ENCODE assay signal across 12 cellular contexts in genomic region chr11:73972620-73973449, GRCh38. TPM values are rescaled to one million over a fixed set of nuclear protein-coding genes. Genes with fewer than 3 reads are reported as not detected.
DNase-seq lines count a peak whose midpoint lies in the region; ATAC-seq, FAIRE-seq and TF ChIP-seq lines count a peak whose summit lies in the region.
"Had no signal": no experiment of that assay in that cellular context is flagged by ENCODE, and none has a peak within 500 bp of the region (broad histone marks: within the 10 kb centered on the region; RNA-seq: fewer than 3 reads in every experiment).

No MANE protein-coding gene starts in this region.

- H3K4me1 ChIP-seq in CD4-positive, alpha-beta memory T cell (ENCODE audit: insufficient read depth, low read length) = peaks cover 100% of the 10 kb centered on the region
- peaks cover 7% of the 10 kb centered on the region; the same call in 1 of the 2 replicates for H3K4me1 ChIP-seq in SJCRH30
- H3K4me1 ChIP-seq: pancreas, testis had no signal

- peaks cover 75 to 100% (median 88%) of the 10 kb centered on the region in 4 donors for H3K4me1 Mint-ChIP-seq in CD4-positive, alpha-beta memory T cell
- peaks cover 90% of the 10 kb centered on the region for H3K4me1 Mint-ChIP-seq in activated CD4-positive, alpha-beta memory T cell treated with anti-CD3 and anti-CD28 coated beads, Interleukin-2, amount 10 ng/mL, durations not matched to agents 7 days and 5 days
- H3K4me1 Mint-ChIP-seq in naive B cell (peaks cover 85 to 100% (median 95%) of the 10 kb centered on the region in 3 donors), Calu3 (ENCODE audit: low read depth, unreplicated experiment) (no peaks in the 10 kb centered on the region)

- H3K27me3 Mint-ChIP-seq in CD4-positive, alpha-beta memory T cell = no peaks in the 10 kb centered on the region
- no peaks in the 10 kb centered on the region for H3K27me3 Mint-ChIP-seq in activated CD4-positive, alpha-beta memory T cell treated with anti-CD3 and anti-CD28 coated beads, Interleukin-2, amount 10 ng/mL, durations not matched to agents 7 days and 5 days
- H3K27me3 Mint-ChIP-seq in naive B cell (no peaks in the 10 kb centered on the region), Calu3 (ENCODE audit: unreplicated experiment) (no peaks in the 10 kb centered on the region)

- H3K4me3 Mint-ChIP-seq in CD4-positive, alpha-beta memory T cell = peak overlapping the region in 5 of 8 donors; percentile 26 to 92 (median 77)
- H3K4me3 Mint-ChIP-seq in activated CD4-positive, alpha-beta memory T cell treated with anti-CD3 and anti-CD28 coated beads, Interleukin-2, amount 10 ng/mL, durations not matched to agents 7 days and 5 days = no peak overlapping the region
- peak overlapping the region; percentile 2 to 80 (median 56) for H3K4me3 Mint-ChIP-seq in naive B cell
- H3K4me3 Mint-ChIP-seq in Calu3 (ENCODE audit: low read depth, unreplicated experiment) = no peak overlapping the region

- H3K27ac Mint-ChIP-seq in CD4-positive, alpha-beta memory T cell = peak overlapping the region; percentile 93 to 100 (median 96)
- H3K27ac Mint-ChIP-seq in activated CD4-positive, alpha-beta memory T cell treated with anti-CD3 and anti-CD28 coated beads, Interleukin-2, amount 10 ng/mL, durations not matched to agents 7 days and 5 days = peak overlapping the region; percentile 97
- peak overlapping the region; percentile 81 to 99 (median 96) for H3K27ac Mint-ChIP-seq in naive B cell
- no peak overlapping the region for H3K27ac Mint-ChIP-seq in Calu3 (ENCODE audit: unreplicated experiment)

- CTCF ChIA-PET in CD4-positive, alpha-beta memory T cell (lab: Charles Lee; ENCODE audit: partially characterized antibody) = interaction anchor here (0.6 to 2.9 kb wide), 9 partner anchors 8 to 1747 kb away, joined by 3 to 11 read pairs (median 3); no protein-coding TSS in a partner anchor
- CTCF ChIA-PET in activated CD4-positive, alpha-beta memory T cell treated with anti-CD3 and anti-CD28 coated beads, Interleukin-2, amount 10 ng/mL, durations not matched to agents 7 days and 5 days (lab: Charles Lee) = interaction anchor here (1.7 to 4.4 kb wide), 3 partner anchors 9 to 32 kb away, joined by 3 to 12 read pairs (median 5); partner anchors contain the start of gene UCP2
- CTCF ChIA-PET in Calu3 (lab: Charles Lee) = interaction anchor here (0.7 kb wide), 1 partner anchor 117 kb away, joined by 3 read pairs; no protein-coding TSS in a partner anchor

- peak; percentile 42; the same call in 1 of the 2 replicates for TF ChIP-seq POLR2A in GM12891 (IDR thresholded peaks at IDR 0.05; ENCODE audit: low read depth, low read length)

- intact Hi-C loops in CD4-positive, alpha-beta memory T cell (cut with micrococcal nuclease) = no loop called here
- intact Hi-C loops in Calu3 (cut with micrococcal nuclease; ENCODE audit: unreplicated experiment) = no loop called here

- no TSS peak for BruUV-seq in Calu3 (replicated peaks; lab: Mats Ljungman, UMichigan)

- H3K36me3 ChIP-seq in CD4-positive, alpha-beta memory T cell (ENCODE audit: insufficient read depth, low read length) = peaks cover 37% of the 10 kb centered on the region
- peaks cover 27% of the 10 kb centered on the region for H3K36me3 ChIP-seq in SJCRH30
- H3K36me3 ChIP-seq: pancreas had no signal

- H3K4me3 ChIP-seq in CD4-positive, alpha-beta memory T cell (ENCODE audit: low read length in 2 of 2) = no peak overlapping the region
- no peak overlapping the region for H3K4me3 ChIP-seq in SJCRH30
- H3K4me3 ChIP-seq: pancreas, testis had no signal

- peak; percentile 2 to 5 for ATAC-seq in naive B cell (ENCODE audit: low read depth in 2 of 2)
- ATAC-seq in HG02678 (IDR thresholded peaks at IDR 0.05; ENCODE audit: unreplicated experiment) = no peak

- H3K27ac ChIP-seq in CD4-positive, alpha-beta memory T cell (ENCODE audit: low read depth, low read length) = peak overlapping the region; percentile 52
- H3K27ac ChIP-seq in SJCRH30 = no peak overlapping the region
- H3K27ac ChIP-seq: pancreas, testis had no signal

- no peaks in the 10 kb centered on the region for H3K9me3 ChIP-seq in CD4-positive, alpha-beta memory T cell (ENCODE audit: control insufficient read depth in 1 of 2, low read length in 2 of 2)
- H3K9me3 ChIP-seq in SJCRH30 (replicated peaks) = no peaks in the 10 kb centered on the region
- H3K9me3 ChIP-seq: pancreas, SK-N-SH, testis had no signal

- FAIRE-seq in GM12891 (lab: Jason Lieb, UNC) = no peak
- FAIRE-seq: pancreas had no signal

- DNase-seq in CD4-positive, alpha-beta memory T cell = no peak
- DNase-seq in GM12891 (ENCODE audit: insufficient read length, low spot score) = no peak
- DNase-seq in activated CD4-positive, alpha-beta memory T cell treated with anti-CD3 and anti-CD28 coated beads, Interleukin-2, amount 10 ng/mL, durations not matched to agents 7 days and 5 days = no peak
- no peak for DNase-seq in naive B cell
- no peak for DNase-seq in Calu3
- no peak for DNase-seq in SJCRH30
- DNase-seq: SK-N-SH, testis had no signal

- H3K9me3 Mint-ChIP-seq in CD4-positive, alpha-beta memory T cell = no peaks in the 10 kb centered on the region
- H3K9me3 Mint-ChIP-seq in activated CD4-positive, alpha-beta memory T cell treated with anti-CD3 and anti-CD28 coated beads, Interleukin-2, amount 10 ng/mL, durations not matched to agents 7 days and 5 days = no peaks in the 10 kb centered on the region
- peaks cover 0 to 5% (median 0%) of the 10 kb centered on the region in 7 donors for H3K9me3 Mint-ChIP-seq in naive B cell
- H3K9me3 Mint-ChIP-seq in Calu3 (ENCODE audit: low read depth, unreplicated experiment) = no peaks in the 10 kb centered on the region

- no peak for TF ChIP-seq CTCF in Calu3 (IDR thresholded peaks at IDR 0.05; ENCODE audit: unreplicated experiment)

- POLR2A ChIA-PET in CD4-positive, alpha-beta memory T cell (lab: Charles Lee; ENCODE audit: partially characterized antibody) = interaction anchor here (0.9 to 38.4 kb wide), 15 partner anchors 8 to 213 kb away, joined by 3 to 2221 read pairs (median 3); partner anchors contain the start of genes C2CD3, PPME1, RAB6A and UCP2
- POLR2A ChIA-PET in activated CD4-positive, alpha-beta memory T cell treated with anti-CD3 and anti-CD28 coated beads, Interleukin-2, amount 10 ng/mL, durations not matched to agents 7 days and 5 days (lab: Charles Lee) = interaction anchor here (0.7 to 12.4 kb wide), 9 partner anchors 8 to 198 kb away, joined by 3 to 264 read pairs (median 13); partner anchors contain the start of genes C2CD3, PPME1 and UCP2

- peaks cover 40 to 45% of the 10 kb centered on the region in 2 donors for H3K36me3 Mint-ChIP-seq in CD4-positive, alpha-beta memory T cell
- peaks cover 58% of the 10 kb centered on the region for H3K36me3 Mint-ChIP-seq in activated CD4-positive, alpha-beta memory T cell treated with anti-CD3 and anti-CD28 coated beads, Interleukin-2, amount 10 ng/mL, durations not matched to agents 7 days and 5 days (ENCODE audit: low read depth)
- peaks cover 27 to 31% of the 10 kb centered on the region in 2 donors for H3K36me3 Mint-ChIP-seq in naive B cell
- peaks cover 5% of the 10 kb centered on the region for H3K36me3 Mint-ChIP-seq in Calu3 (ENCODE audit: insufficient read depth, unreplicated experiment)

- H3K27me3 ChIP-seq in CD4-positive, alpha-beta memory T cell (ENCODE audit: insufficient read depth, low read length) = no peaks in the 10 kb centered on the region
- no peaks in the 10 kb centered on the region for H3K27me3 ChIP-seq in SJCRH30
- H3K27me3 ChIP-seq: pancreas, testis had no signal

TF ChIP-seq in GM12891, 5 proteins besides CTCF, POLR2A, EP300 and RAD21:
- TF ChIP-seq PAX5 (IDR thresholded peaks at IDR 0.05; ENCODE audit: insufficient read depth, low read length, severe bottlenecking) (no peak), POLR2AphosphoS5 (IDR thresholded peaks at IDR 0.05; ENCODE audit: low read depth, low read length) (peak; percentile 82)

RNA-seq across cellular contexts. Expression of gene UCP2, which starts 9.8 kb away (rescaled TPM):
- 100 to 1,000 TPM; 325 to 336 TPM for total RNA-seq in CD4-positive, alpha-beta memory T cell
- polyA plus RNA-seq in CD4-positive, alpha-beta memory T cell = 1,000 to 10,000 TPM in 1 of 2 donors, 100 to 1,000 TPM in 1; 910 to 1,459 TPM
- 127 TPM for polyA plus RNA-seq in GM12891 (2012; ENCODE audit: low read depth, missing spikeins)
- total RNA-seq in activated CD4-positive, alpha-beta memory T cell treated with anti-CD3 and anti-CD28 coated beads, Interleukin-2, amount 10 ng/mL, durations not matched to agents 7 days and 5 days = 100 to 1,000 TPM; 400 to 407 TPM
- 1,000 to 10,000 TPM; 1,601 to 2,628 (median 2,020) TPM for polyA plus RNA-seq in naive B cell (ENCODE audit: low read depth in 6 of 6)
- 14.7 and 16.6 TPM in 2 replicates for total RNA-seq in Calu3 (2022)
- total RNA-seq in SJCRH30 (2014; rRNA removed; shearing (Covaris generic)) = 25.8 and 28.8 TPM in 2 replicates

RNA-seq across cellular contexts. Expression of gene DNAJB13, which starts 22.0 kb away (rescaled TPM):
- under 1 TPM; 0.23 to 0.30 TPM for total RNA-seq in CD4-positive, alpha-beta memory T cell
- under 1 TPM in 1 of 2 donors, not detected in 1; 0.53 TPM for polyA plus RNA-seq in CD4-positive, alpha-beta memory T cell
- polyA plus RNA-seq in GM12891 (2012; ENCODE audit: low read depth, missing spikeins) = 0.15 TPM
- not detected for total RNA-seq in activated CD4-positive, alpha-beta memory T cell treated with anti-CD3 and anti-CD28 coated beads, Interleukin-2, amount 10 ng/mL, durations not matched to agents 7 days and 5 days
- under 1 TPM in 4 of 6 donors, not detected in 2; 0.32 to 0.72 (median 0.37) TPM for polyA plus RNA-seq in naive B cell (ENCODE audit: low read depth in 6 of 6)
- 0.50 and 1.1 TPM in 2 replicates for total RNA-seq in Calu3 (2022)
- total RNA-seq in SJCRH30 (2014; rRNA removed; shearing (Covaris generic)) = not detected in 2 replicates
- total RNA-seq: Daoy, kidney epithelial cell had no signal

RNA-seq across cellular contexts. Expression of gene UCP3, which starts 36.0 kb away (rescaled TPM):
- total RNA-seq in CD4-positive, alpha-beta memory T cell = 1 to 10 TPM; 4.8 to 6.3 TPM
- polyA plus RNA-seq in CD4-positive, alpha-beta memory T cell = under 1 TPM; 0.54 to 0.66 TPM
- 0.50 TPM for polyA plus RNA-seq in GM12891 (2012; ENCODE audit: low read depth, missing spikeins)
- 1 to 10 TPM; 1.8 to 2.4 TPM for total RNA-seq in activated CD4-positive, alpha-beta memory T cell treated with anti-CD3 and anti-CD28 coated beads, Interleukin-2, amount 10 ng/mL, durations not matched to agents 7 days and 5 days
- polyA plus RNA-seq in naive B cell (ENCODE audit: low read depth in 6 of 6) = under 1 TPM in 3 of 6 donors, not detected in 3; 0.09 to 0.31 (median 0.11) TPM
- total RNA-seq in Calu3 (2022) = 1.9 and 3.4 TPM in 2 replicates
- 0.53 and 1.2 TPM in 2 replicates for total RNA-seq in SJCRH30 (2014; rRNA removed; shearing (Covaris generic))

Comparison
In these comparisons a context has a peak if more than half of its experiments do, and no peak if none do; other contexts are left out.
1. H3K4me3 Mint-ChIP-seq: peak in CD4-positive, alpha-beta memory T cell (5 of 8) and naive B cell (8 of 8); none in activated CD4-positive, alpha-beta memory T cell treated with anti-CD3 and anti-CD28 coated beads, Interleukin-2, amount 10 ng/mL, durations not matched to agents 7 days and 5 days (single experiment) and Calu3 (single experiment).
2. RNA of gene UCP2, which starts 9.8 kb away (total RNA-seq): 400 to 407 TPM in activated CD4-positive, alpha-beta memory T cell treated with anti-CD3 and anti-CD28 coated beads, Interleukin-2, amount 10 ng/mL, durations not matched to agents 7 days and 5 days and 325 to 336 TPM in CD4-positive, alpha-beta memory T cell; 25.8 to 28.8 TPM in SJCRH30 and 14.7 to 16.6 TPM in Calu3; every median in the first group is over 10 times any median in the second.